ENCODE assay signal across 12 cellular contexts in the genomic region with DNA sequence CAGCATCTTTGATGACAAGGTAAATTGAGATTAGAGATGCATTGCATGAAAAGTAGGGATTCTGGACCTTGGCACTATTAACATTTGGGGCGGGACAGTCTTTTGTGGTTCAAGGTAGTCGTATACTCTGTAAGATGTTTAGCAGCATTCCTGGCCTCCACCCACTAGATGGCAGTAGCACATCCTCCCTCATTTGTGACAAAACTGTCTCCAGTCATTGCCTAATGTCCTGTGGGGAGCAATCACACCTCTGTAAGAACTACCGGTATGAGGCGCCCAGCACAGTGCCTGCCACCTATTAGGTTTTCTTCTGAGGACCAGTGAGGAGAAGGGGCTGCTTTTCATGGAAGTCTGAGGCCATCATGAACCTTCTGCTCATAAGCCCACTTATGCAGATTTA.
DNase-seq lines count a peak whose midpoint lies in the region; ATAC-seq and TF ChIP-seq lines count a peak whose summit lies in the region.
"Had no signal": no experiment of that assay in that cellular context is flagged by ENCODE, and none has a peak within 500 bp of the region (broad histone marks: within the 10 kb centered on the region; RNA-seq: fewer than 3 reads in every experiment).

No MANE protein-coding gene starts in this region.

- POLR2A ChIA-PET in activated CD4-positive, alpha-beta memory T cell treated with anti-CD3 and anti-CD28 coated beads for 36 hours (lab: Charles Lee) = no interaction called here
- POLR2A ChIA-PET in activated CD4-positive, alpha-beta memory T cell treated with anti-CD3 and anti-CD28 coated beads, Interleukin-2, amount 10 ng/mL, durations not matched to agents 7 days and 5 days (lab: Charles Lee) = no interaction called here

- no peak overlapping the region for H3K4me2 ChIP-seq in KMS-11

- H3K9me3 Mint-ChIP-seq in activated CD4-positive, alpha-beta memory T cell treated with anti-CD3 and anti-CD28 coated beads for 36 hours = peaks cover 30% of the 10 kb centered on the region
- H3K9me3 Mint-ChIP-seq in activated CD4-positive, alpha-beta memory T cell treated with anti-CD3 and anti-CD28 coated beads, Interleukin-2, amount 10 ng/mL, durations not matched to agents 7 days and 5 days = peaks cover 37% of the 10 kb centered on the region
- H3K9me3 Mint-ChIP-seq in stimulated activated naive B cell treated with anti-CD40 and anti-IgM and Interleukin-4, amounts not matched to agents 10 μg/mL and 1 μg/mL and 100 μg/mL, for 72 hours = peaks cover 0 to 5% of the 10 kb centered on the region in 2 donors
- peaks cover 7% of the 10 kb centered on the region for H3K9me3 Mint-ChIP-seq in activated T-helper 17 cell treated with anti-CD3 and anti-CD28 coated beads, Interleukin-2, amount 50 U/mL, for 72 hours
- H3K9me3 Mint-ChIP-seq: mesothelial cell of epicardium had no signal

- intact Hi-C loops in activated CD4-positive, alpha-beta memory T cell treated with anti-CD3 and anti-CD28 coated beads for 36 hours (cut with micrococcal nuclease) = no loop called here
- intact Hi-C loops in tibial artery (cut with DNase I; ENCODE audit: low total_unique reads) = no loop called here

- H4K20me1 ChIP-seq in KMS-11 (ENCODE audit: insufficient read depth) = no peaks in the 10 kb centered on the region

- H3K27me3 Mint-ChIP-seq in activated CD4-positive, alpha-beta memory T cell treated with anti-CD3 and anti-CD28 coated beads for 36 hours = no peaks in the 10 kb centered on the region
- no peaks in the 10 kb centered on the region for H3K27me3 Mint-ChIP-seq in activated CD4-positive, alpha-beta memory T cell treated with anti-CD3 and anti-CD28 coated beads, Interleukin-2, amount 10 ng/mL, durations not matched to agents 7 days and 5 days
- H3K27me3 Mint-ChIP-seq in stimulated activated naive B cell treated with anti-CD40 and anti-IgM and Interleukin-4, amounts not matched to agents 10 μg/mL and 1 μg/mL and 100 μg/mL, for 72 hours = no peaks in the 10 kb centered on the region
- no peaks in the 10 kb centered on the region for H3K27me3 Mint-ChIP-seq in activated T-helper 17 cell treated with anti-CD3 and anti-CD28 coated beads, Interleukin-2, amount 50 U/mL, for 72 hours
- H3K27me3 Mint-ChIP-seq: CD4-positive, CD25-positive, alpha-beta regulatory T cell had no signal

- H3K4me1 ChIP-seq in KMS-11 (ENCODE audit: low read depth, poor library complexity, severe bottlenecking) (no peaks in the 10 kb centered on the region), tibial artery (no peaks in the 10 kb centered on the region)

- H3K36me3 Mint-ChIP-seq in activated CD4-positive, alpha-beta memory T cell treated with anti-CD3 and anti-CD28 coated beads for 36 hours = no peaks in the 10 kb centered on the region
- no peaks in the 10 kb centered on the region for H3K36me3 Mint-ChIP-seq in activated CD4-positive, alpha-beta memory T cell treated with anti-CD3 and anti-CD28 coated beads, Interleukin-2, amount 10 ng/mL, durations not matched to agents 7 days and 5 days (ENCODE audit: low read depth)
- H3K36me3 Mint-ChIP-seq in stimulated activated naive B cell treated with anti-CD40 and anti-IgM and Interleukin-4, amounts not matched to agents 10 μg/mL and 1 μg/mL and 100 μg/mL, for 72 hours = no peaks in the 10 kb centered on the region
- no peaks in the 10 kb centered on the region for H3K36me3 Mint-ChIP-seq in activated T-helper 17 cell treated with anti-CD3 and anti-CD28 coated beads, Interleukin-2, amount 50 U/mL, for 72 hours (ENCODE audit: low read depth)
- H3K36me3 Mint-ChIP-seq: CD4-positive, CD25-positive, alpha-beta regulatory T cell; mesothelial cell of epicardium had no signal

- in situ Hi-C loops in brain microvascular endothelial cell (cut with HindIII; ENCODE audit: low pct_ligation_motif_present, low sequenced_read_pairs) = no loop called here

- CTCF ChIA-PET in activated CD4-positive, alpha-beta memory T cell treated with anti-CD3 and anti-CD28 coated beads for 36 hours (lab: Charles Lee) = no interaction called here
- CTCF ChIA-PET in activated CD4-positive, alpha-beta memory T cell treated with anti-CD3 and anti-CD28 coated beads, Interleukin-2, amount 10 ng/mL, durations not matched to agents 7 days and 5 days (lab: Charles Lee) = no interaction called here

- peak; percentile 9 for DNase-seq in activated CD4-positive, alpha-beta memory T cell treated with anti-CD3 and anti-CD28 coated beads for 36 hours
- DNase-seq in activated CD4-positive, alpha-beta memory T cell treated with anti-CD3 and anti-CD28 coated beads, Interleukin-2, amount 10 ng/mL, durations not matched to agents 7 days and 5 days = no peak
- DNase-seq in brain microvascular endothelial cell = no peak
- peak; percentile 1 for DNase-seq in stimulated activated naive B cell treated with anti-CD40 and anti-IgM and Interleukin-4, amounts not matched to agents 10 μg/mL and 1 μg/mL and 100 μg/mL, for 72 hours
- DNase-seq in tibial artery = no peak
- DNase-seq: IMR-90 had no signal

- H2AFZ ChIP-seq in KMS-11 (ENCODE audit: low read depth) = no peak overlapping the region; the same call in 1 of the 2 replicates

- no peak overlapping the region for H3K9ac ChIP-seq in KMS-11

- peak in 1 of 2 donors; percentile 14 for ATAC-seq in stimulated activated naive B cell treated with anti-CD40 and anti-IgM and Interleukin-4, amounts not matched to agents 10 μg/mL and 1 μg/mL and 100 μg/mL, for 72 hours (replicated peaks)
- ATAC-seq in HG03139 (IDR thresholded peaks at IDR 0.05; ENCODE audit: unreplicated experiment) = no peak
- ATAC-seq in activated T-helper 17 cell treated with anti-CD3 and anti-CD28 coated beads, Interleukin-2, amount 50 U/mL, for 72 hours (replicated peaks) = no peak

- H3K36me3 ChIP-seq in KMS-11 (ENCODE audit: insufficient read depth) (no peaks in the 10 kb centered on the region), brain microvascular endothelial cell (replicated peaks) (no peaks in the 10 kb centered on the region), tibial artery (no peaks in the 10 kb centered on the region)

- no peaks in the 10 kb centered on the region for H3K9me3 ChIP-seq in tibial artery

- H3K27ac Mint-ChIP-seq in activated CD4-positive, alpha-beta memory T cell treated with anti-CD3 and anti-CD28 coated beads for 36 hours = no peak overlapping the region
- no peak overlapping the region for H3K27ac Mint-ChIP-seq in activated CD4-positive, alpha-beta memory T cell treated with anti-CD3 and anti-CD28 coated beads, Interleukin-2, amount 10 ng/mL, durations not matched to agents 7 days and 5 days
- no peak overlapping the region for H3K27ac Mint-ChIP-seq in stimulated activated naive B cell treated with anti-CD40 and anti-IgM and Interleukin-4, amounts not matched to agents 10 μg/mL and 1 μg/mL and 100 μg/mL, for 72 hours
- no peak overlapping the region for H3K27ac Mint-ChIP-seq in activated T-helper 17 cell treated with anti-CD3 and anti-CD28 coated beads, Interleukin-2, amount 50 U/mL, for 72 hours
- H3K27ac Mint-ChIP-seq: brain, mesothelial cell of epicardium had no signal

- no peaks in the 10 kb centered on the region for H3K4me1 Mint-ChIP-seq in activated CD4-positive, alpha-beta memory T cell treated with anti-CD3 and anti-CD28 coated beads for 36 hours (ENCODE audit: low read depth)
- H3K4me1 Mint-ChIP-seq in activated CD4-positive, alpha-beta memory T cell treated with anti-CD3 and anti-CD28 coated beads, Interleukin-2, amount 10 ng/mL, durations not matched to agents 7 days and 5 days = no peaks in the 10 kb centered on the region
- no peaks in the 10 kb centered on the region for H3K4me1 Mint-ChIP-seq in stimulated activated naive B cell treated with anti-CD40 and anti-IgM and Interleukin-4, amounts not matched to agents 10 μg/mL and 1 μg/mL and 100 μg/mL, for 72 hours
- no peaks in the 10 kb centered on the region for H3K4me1 Mint-ChIP-seq in activated T-helper 17 cell treated with anti-CD3 and anti-CD28 coated beads, Interleukin-2, amount 50 U/mL, for 72 hours
- H3K4me1 Mint-ChIP-seq: CD4-positive, CD25-positive, alpha-beta regulatory T cell; mesothelial cell of epicardium had no signal

- no peak overlapping the region for H3K27ac ChIP-seq in KMS-11
- no peak overlapping the region for H3K27ac ChIP-seq in brain microvascular endothelial cell
- no peak overlapping the region for H3K27ac ChIP-seq in tibial artery

- no peak overlapping the region for H3K4me3 Mint-ChIP-seq in activated CD4-positive, alpha-beta memory T cell treated with anti-CD3 and anti-CD28 coated beads for 36 hours
- no peak overlapping the region for H3K4me3 Mint-ChIP-seq in activated CD4-positive, alpha-beta memory T cell treated with anti-CD3 and anti-CD28 coated beads, Interleukin-2, amount 10 ng/mL, durations not matched to agents 7 days and 5 days
- H3K4me3 Mint-ChIP-seq in stimulated activated naive B cell treated with anti-CD40 and anti-IgM and Interleukin-4, amounts not matched to agents 10 μg/mL and 1 μg/mL and 100 μg/mL, for 72 hours = no peak overlapping the region
- H3K4me3 Mint-ChIP-seq in activated T-helper 17 cell treated with anti-CD3 and anti-CD28 coated beads, Interleukin-2, amount 50 U/mL, for 72 hours = no peak overlapping the region
- H3K4me3 Mint-ChIP-seq: brain; CD4-positive, CD25-positive, alpha-beta regulatory T cell; mesothelial cell of epicardium had no signal

- H3K4me3 ChIP-seq in KMS-11 (IDR thresholded peaks at IDR 0.05; ENCODE audit: insufficient read depth, low read depth, low read length) = no peak overlapping the region
- H3K4me3 ChIP-seq in brain microvascular endothelial cell (ENCODE audit: low read depth, low read length) = no peak overlapping the region
- no peak overlapping the region for H3K4me3 ChIP-seq in tibial artery

- no peaks in the 10 kb centered on the region for H3K27me3 ChIP-seq in KMS-11 (ENCODE audit: insufficient read depth, low read depth)
- H3K27me3 ChIP-seq in brain microvascular endothelial cell (replicated peaks) = no peaks in the 10 kb centered on the region
- no peaks in the 10 kb centered on the region for H3K27me3 ChIP-seq in tibial artery

- no peaks in the 10 kb centered on the region for H3K79me2 ChIP-seq in KMS-11 (ENCODE audit: insufficient read depth, low read depth)

- TF ChIP-seq CTCF in KMS-11 (conservative IDR thresholded peaks at IDR 0.05; ENCODE audit: low read depth, low read length) = peak; percentile 51
- peak; percentile 13 for TF ChIP-seq CTCF in brain microvascular endothelial cell (IDR thresholded peaks at IDR 0.05; ENCODE audit: low read depth, low read length, missing control alignments)
- TF ChIP-seq CTCF in tibial artery (IDR thresholded peaks at IDR 0.05) = no peak

Comparison
In these comparisons a context has a peak if more than half of its experiments do, and no peak if none do; other contexts are left out.
1. DNase-seq: peak in activated CD4-positive, alpha-beta memory T cell treated with anti-CD3 and anti-CD28 coated beads for 36 hours (single experiment) and stimulated activated naive B cell treated with anti-CD40 and anti-IgM and Interleukin-4, amounts not matched to agents 10 μg/mL and 1 μg/mL and 100 μg/mL, for 72 hours (single experiment); none in activated CD4-positive, alpha-beta memory T cell treated with anti-CD3 and anti-CD28 coated beads, Interleukin-2, amount 10 ng/mL, durations not matched to agents 7 days and 5 days (single experiment), brain microvascular endothelial cell (single experiment) and tibial artery (0 of 2).
2. CTCF ChIP-seq: peak in KMS-11 (single experiment) and brain microvascular endothelial cell (single experiment); none in tibial artery (0 of 2).